10 cellular contexts compared by ENCODE assay signal in the genomic region with DNA sequence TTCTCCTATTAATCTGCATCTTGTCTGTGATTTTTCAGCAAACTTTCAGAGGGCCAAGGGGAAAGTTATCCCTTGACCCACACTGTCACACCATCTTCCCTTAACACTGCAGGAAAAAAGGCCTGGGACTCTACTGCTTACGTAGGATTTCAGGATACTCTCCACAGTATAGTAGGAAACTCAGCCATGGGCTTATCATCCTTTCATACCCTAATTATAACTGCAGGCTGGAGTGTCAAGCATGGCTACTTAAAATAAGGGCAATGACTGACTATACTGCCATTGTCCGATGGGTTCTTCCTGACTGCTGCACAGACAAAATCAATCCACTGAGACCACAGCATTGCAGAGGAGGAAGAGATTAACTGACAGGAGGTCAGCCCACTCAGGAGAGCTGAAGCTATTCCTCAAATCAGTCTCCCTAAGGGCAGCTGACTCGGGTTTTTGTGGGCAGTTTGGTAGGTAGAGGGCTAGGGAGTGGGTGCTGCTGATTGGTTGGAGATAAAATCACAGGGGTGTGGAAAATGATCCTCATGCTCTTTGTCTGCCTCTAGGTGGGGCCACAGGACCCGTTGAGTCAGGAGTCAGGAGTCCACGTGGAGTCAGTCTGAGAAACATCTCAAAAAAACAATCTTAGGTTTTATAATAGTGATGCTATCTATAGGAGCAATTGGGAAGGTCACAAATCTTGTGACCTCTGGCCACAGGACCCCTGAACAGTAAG.
DNase-seq lines count a peak whose midpoint lies in the region; ATAC-seq and TF ChIP-seq lines count a peak whose summit lies in the region.
"Had no signal": no experiment of that assay in that cellular context is flagged by ENCODE, and none has a peak within 500 bp of the region (broad histone marks: within the 10 kb centered on the region; RNA-seq: fewer than 3 reads in every experiment).

No MANE protein-coding gene starts in this region.

- H2AK5ac ChIP-seq in neuronal stem cell (ENCODE audit: low read depth, low read length) = no peak overlapping the region

- ATAC-seq in Right ventricle myocardium superior (ENCODE audit: poor library complexity) (peak; percentile 58), HCT116 (peak; percentile 58; the same call in 1 of the 2 replicates), PC-3 (no peak), left ventricle myocardium superior (peak; percentile 71), HG02610 (IDR thresholded peaks at IDR 0.05; ENCODE audit: unreplicated experiment) (no peak), GM21515 (IDR thresholded peaks at IDR 0.05; ENCODE audit: unreplicated experiment) (no peak)
- ATAC-seq: activated CD8-positive, alpha-beta memory T cell treated with anti-CD3 and anti-CD28 coated beads, Interleukin-2, amount 10 ng/mL, durations not matched to agents 7 days and 5 days had no signal

- no peaks in the 10 kb centered on the region for H4K20me1 ChIP-seq in HCT116 (ENCODE audit: insufficient read depth)
- no peaks in the 10 kb centered on the region for H4K20me1 ChIP-seq in PC-3 (ENCODE audit: low read length)

- peak; percentile 39 for TF ChIP-seq RAD21 in HCT116 (IDR thresholded peaks at IDR 0.05; ENCODE audit: low read depth)

- no peaks in the 10 kb centered on the region for H3K9me3 ChIP-seq in right atrium auricular region
- H3K9me3 ChIP-seq in HCT116 (ENCODE audit: control insufficient read depth in 1 of 2, insufficient read depth in 1 of 2, low read depth in 1 of 2, low read length in 2 of 2) = no peaks in the 10 kb centered on the region
- H3K9me3 ChIP-seq in PC-3 (ENCODE audit: low read length) = no peaks in the 10 kb centered on the region
- peaks cover 2 to 9% of the 10 kb centered on the region in 2 donors for H3K9me3 ChIP-seq in neuronal stem cell (replicated peaks in 1 of 2; ENCODE audit: control insufficient read depth in 2 of 2, insufficient read depth in 1 of 2, low read depth in 1 of 2, low read length in 2 of 2)

- no peak overlapping the region for H3K18ac ChIP-seq in neuronal stem cell (ENCODE audit: low read length)

- H3K79me2 ChIP-seq in HCT116 (ENCODE audit: insufficient read depth, low read length) = no peaks in the 10 kb centered on the region
- H3K79me2 ChIP-seq in PC-3 (ENCODE audit: low read length) = no peaks in the 10 kb centered on the region

- CTCF ChIA-PET in HCT116 (lab: Charles Lee) = no interaction called here
- CTCF ChIA-PET in PC-3 (lab: Charles Lee) = interaction anchor here (0.7 kb wide), 1 partner anchor 21 kb away, joined by 5 read pairs; no protein-coding TSS in a partner anchor

- no peak overlapping the region for H3K23ac ChIP-seq in neuronal stem cell (ENCODE audit: low read depth, low read length, poor library complexity)

- H3K4me2 ChIP-seq in HCT116 (ENCODE audit: low read length) (no peak overlapping the region), PC-3 (ENCODE audit: low read length) (no peak overlapping the region), neuronal stem cell (ENCODE audit: insufficient read depth, low read length, poor library complexity, severe bottlenecking) (no peak overlapping the region)

- H4K91ac ChIP-seq in neuronal stem cell (ENCODE audit: low read depth, low read length, poor library complexity) = no peak overlapping the region

- intact Hi-C loops in Right ventricle myocardium superior (cut with DNase I) (no loop called here), HCT116 (cut with micrococcal nuclease) (no loop called here), PC-3 (cut with micrococcal nuclease) (no loop called here), left ventricle myocardium superior (cut with micrococcal nuclease) (no loop called here)

- no peaks in the 10 kb centered on the region for H3F3A ChIP-seq in PC-3 (ENCODE audit: low read length, unreplicated experiment)

- no peaks in the 10 kb centered on the region for H3K79me1 ChIP-seq in neuronal stem cell (ENCODE audit: low read depth, low read length)

- H3K9me2 ChIP-seq in HCT116 (ENCODE audit: insufficient read depth) = no peaks in the 10 kb centered on the region
- no peaks in the 10 kb centered on the region for H3K9me2 ChIP-seq in PC-3 (replicated peaks; ENCODE audit: low read length)

- H3K36me3 ChIP-seq in right atrium auricular region (no peaks in the 10 kb centered on the region), HCT116 (ENCODE audit: control insufficient read depth in 1 of 2, insufficient read depth in 2 of 2, low read length in 2 of 2) (no peaks in the 10 kb centered on the region), PC-3 (ENCODE audit: low read depth, low read length) (no peaks in the 10 kb centered on the region), neuronal stem cell (replicated peaks in 1 of 2; ENCODE audit: control insufficient read depth in 2 of 2, insufficient read depth in 2 of 2, low read length in 2 of 2) (no peaks in the 10 kb centered on the region)

- no peak overlapping the region for H2BK5ac ChIP-seq in neuronal stem cell (ENCODE audit: low read length)

- H3K4me3 ChIP-seq in right atrium auricular region (no peak overlapping the region), HCT116 (replicated peaks in 1 of 2; ENCODE audit: low read depth in 1 of 2, low read length in 2 of 2) (no peak overlapping the region), PC-3 (ENCODE audit: low read length) (no peak overlapping the region), neuronal stem cell (ENCODE audit: low read length in 2 of 2) (no peak overlapping the region)

- H3K27me3 ChIP-seq in right atrium auricular region (no peaks in the 10 kb centered on the region), HCT116 (ENCODE audit: insufficient read depth, low read length) (no peaks in the 10 kb centered on the region), PC-3 (ENCODE audit: low read length) (no peaks in the 10 kb centered on the region), neuronal stem cell (ENCODE audit: control insufficient read depth in 3 of 3, insufficient read depth in 3 of 3, low read depth in 1 of 3, low read length in 3 of 3) (no peaks in the 10 kb centered on the region)

- H3K9ac ChIP-seq in HCT116 (ENCODE audit: low read length) (no peak overlapping the region), PC-3 (ENCODE audit: low read length) (no peak overlapping the region), neuronal stem cell (ENCODE audit: low read depth, low read length, poor library complexity) (no peak overlapping the region)

- no CpG with 5 or more reads among the region's 5 CpGs for WGBS in neuronal stem cell (ENCODE audit: extremely low coverage in 2 of 2, insufficient read length in 2 of 2, insufficient replicate concordance in 1 of 2), 2 donors

- RAD21 ChIA-PET in HCT116 (lab: Charles Lee; ENCODE audit: low non-redundant PET in 1 of 2, low total read pairs in 2 of 2, uncharacterized antibody in 2 of 2, unreplicated experiment in 2 of 2) = no interaction called here

- H4K8ac ChIP-seq in neuronal stem cell (ENCODE audit: low read depth, low read length) = no peak overlapping the region

- BruUV-seq in HCT116 (replicated peaks; lab: Mats Ljungman, UMichigan) (no TSS peak), PC-3 (replicated peaks; lab: Mats Ljungman, UMichigan) (no TSS peak)

- no peak overlapping the region for H3K27ac ChIP-seq in right atrium auricular region
- no peak overlapping the region for H3K27ac ChIP-seq in HCT116 (ENCODE audit: low read depth, low read length)
- H3K27ac ChIP-seq in PC-3 (ENCODE audit: low read length) = no peak overlapping the region
- H3K27ac ChIP-seq in neuronal stem cell (replicated peaks; ENCODE audit: low read length) = no peak overlapping the region

- H3K4me1 ChIP-seq in right atrium auricular region (no peaks in the 10 kb centered on the region), HCT116 (ENCODE audit: control insufficient read depth in 1 of 2, insufficient read depth in 2 of 2, low read length in 2 of 2) (peaks cover 0 to 3% of the 10 kb centered on the region in 2 experiments; a peak in 1 of 4 replicates), PC-3 (ENCODE audit: insufficient read depth, low read length) (peaks cover 13% of the 10 kb centered on the region), neuronal stem cell (ENCODE audit: control insufficient read depth in 2 of 2, insufficient read depth in 1 of 2, low read depth in 1 of 2, low read length in 2 of 2) (peaks cover 1 to 4% of the 10 kb centered on the region in 2 donors)

- no peak overlapping the region for H2BK120ac ChIP-seq in neuronal stem cell (ENCODE audit: low read depth, low read length)

- H3K4ac ChIP-seq in neuronal stem cell (ENCODE audit: low read length) = no peak overlapping the region

- DNase-seq in Right ventricle myocardium superior = no peak
- no peak for DNase-seq in right atrium auricular region (ENCODE audit: low spot score)
- no peak for DNase-seq in HCT116 (ENCODE audit: low read depth, low spot score)
- peak; percentile 30 for DNase-seq in PC-3
- DNase-seq in left ventricle myocardium superior = no peak
- no peak for DNase-seq in neuronal stem cell (ENCODE audit: low spot score)
- DNase-seq: activated CD8-positive, alpha-beta memory T cell treated with anti-CD3 and anti-CD28 coated beads, Interleukin-2, amount 10 ng/mL, durations not matched to agents 7 days and 5 days; MM.1S had no signal

- H2AFZ ChIP-seq in HCT116 (ENCODE audit: low read depth, low read length, poor library complexity, severe bottlenecking) (no peak overlapping the region), PC-3 (ENCODE audit: low read length) (no peak overlapping the region), neuronal stem cell (ENCODE audit: low read length) (no peak overlapping the region)

- no peak overlapping the region for H3K14ac ChIP-seq in neuronal stem cell (ENCODE audit: low read length)

- H2BK12ac ChIP-seq in neuronal stem cell (ENCODE audit: low read length) = no peak overlapping the region

- POLR2A ChIA-PET in HCT116 (lab: Charles Lee) = no interaction called here
- POLR2A ChIA-PET in PC-3 (lab: Charles Lee; ENCODE audit: unreplicated experiment) = no interaction called here

- no peak overlapping the region for H2BK15ac ChIP-seq in neuronal stem cell (ENCODE audit: low read length)

- no peak for TF ChIP-seq CTCF in right atrium auricular region (IDR thresholded peaks at IDR 0.05)
- peak in 1 of 3 experiments; percentile 35; a peak in 2 of 6 replicates for TF ChIP-seq CTCF in HCT116 (IDR thresholded peaks at IDR 0.05 in 2 of 3, conservative IDR thresholded peaks at IDR 0.05 in 1 of 3; ENCODE audit: borderline replicate concordance in 1 of 3, insufficient read depth in 1 of 3, low read depth in 2 of 3, low read length in 2 of 3)
- TF ChIP-seq CTCF in PC-3 (conservative IDR thresholded peaks at IDR 0.05; ENCODE audit: low read depth, low read length) = peak; percentile 41; the same call in 1 of the 2 replicates

- no peak for TF ChIP-seq POLR2A in HCT116 (IDR thresholded peaks at IDR 0.05; ENCODE audit: borderline replicate concordance, extremely low read depth, insufficient read depth, insufficient read length)

TF ChIP-seq in HCT116, 20 proteins besides CTCF, POLR2A, EP300 and RAD21 (continues in another document):
- no peak for TF ChIP-seq SIN3A (IDR thresholded peaks at IDR 0.05; ENCODE audit: low read depth)
- TF ChIP-seq EGR1 (IDR thresholded peaks at IDR 0.05; ENCODE audit: low read depth) = no peak

Comparison
In these comparisons a context has a peak if more than half of its experiments do, and no peak if none do; other contexts are left out.
1. ATAC-seq: peak in Right ventricle myocardium superior (single experiment), HCT116 (single experiment) and left ventricle myocardium superior (single experiment); none in PC-3 (single experiment), HG02610 (single experiment) and GM21515 (single experiment).